ENCODE assay signal across 8 cellular contexts in genomic region chr5:169701910-169702451, GRCh38.
DNase-seq lines count a peak whose midpoint lies in the region; ATAC-seq and TF ChIP-seq lines count a peak whose summit lies in the region.

No MANE protein-coding gene starts in this region.

- POLR2A ChIA-PET in activated CD4-positive, alpha-beta T cell treated with anti-CD3 and anti-CD28 coated beads, Interleukin-2, amount 10 ng/mL, durations not matched to agents 7 days and 5 days (lab: Charles Lee): no interaction called here
- POLR2A ChIA-PET in OCI-LY7 (lab: Charles Lee): interaction anchor here (1.0 kb wide), 1 partner anchor 23 kb away, joined by 3 read pairs; no protein-coding TSS in a partner anchor

- peaks cover 8% of the 10 kb centered on the region for H3K4me1 Mint-ChIP-seq in activated CD4-positive, alpha-beta T cell treated with anti-CD3 and anti-CD28 coated beads, Interleukin-2, amount 10 ng/mL, durations not matched to agents 7 days and 5 days
- H3K4me1 Mint-ChIP-seq in stimulated activated effector memory CD8-positive, alpha-beta T cell treated with anti-CD3 and anti-CD28 coated beads, Interleukin-12 subunit alpha, Interleukin-12 subunit beta, amount 100 ng/mL, for 72 hours: peaks cover 46% of the 10 kb centered on the region
- peaks cover 7% of the 10 kb centered on the region for H3K4me1 Mint-ChIP-seq in T-helper 2 cell treated with Interferon-gamma antibody and Interleukin-4, amounts not matched to agents 5 μg/mL and 100 μg/mL, for 36 hours (ENCODE audit: low read depth)

- CTCF ChIA-PET in activated CD4-positive, alpha-beta T cell treated with anti-CD3 and anti-CD28 coated beads, Interleukin-2, amount 10 ng/mL, durations not matched to agents 7 days and 5 days (lab: Charles Lee): interaction anchor here (1.0 kb wide), 1 partner anchor 14 kb away, joined by 3 read pairs; no protein-coding TSS in a partner anchor
- CTCF ChIA-PET in OCI-LY7 (lab: Charles Lee; ENCODE audit: unreplicated experiment): no interaction called here

- peaks cover 49% of the 10 kb centered on the region for H3K4me1 ChIP-seq in OCI-LY7 (ENCODE audit: insufficient read depth, low read length, poor library complexity, severe bottlenecking)

- no peak overlapping the region for H3K4me3 ChIP-seq in OCI-LY7 (ENCODE audit: low read depth, low read length, poor library complexity, severe bottlenecking)

- H3K4me3 Mint-ChIP-seq in activated CD4-positive, alpha-beta T cell treated with anti-CD3 and anti-CD28 coated beads, Interleukin-2, amount 10 ng/mL, durations not matched to agents 7 days and 5 days: no peak overlapping the region
- no peak overlapping the region for H3K4me3 Mint-ChIP-seq in stimulated activated effector memory CD8-positive, alpha-beta T cell treated with anti-CD3 and anti-CD28 coated beads, Interleukin-12 subunit alpha, Interleukin-12 subunit beta, amount 100 ng/mL, for 72 hours
- H3K4me3 Mint-ChIP-seq in T-helper 2 cell treated with Interferon-gamma antibody and Interleukin-4, amounts not matched to agents 5 μg/mL and 100 μg/mL, for 36 hours: no peak overlapping the region

- no peak for ATAC-seq in stimulated activated effector memory CD8-positive, alpha-beta T cell treated with anti-CD3 and anti-CD28 coated beads, Interleukin-12 subunit alpha, Interleukin-12 subunit beta, amount 100 ng/mL, for 72 hours
- ATAC-seq in GM19351 (IDR thresholded peaks at IDR 0.05; ENCODE audit: unreplicated experiment): no peak

- H3K4me2 ChIP-seq in OCI-LY7 (ENCODE audit: low read length): no peak overlapping the region

- peak overlapping the region; percentile 48 for H3K27ac Mint-ChIP-seq in activated CD4-positive, alpha-beta T cell treated with anti-CD3 and anti-CD28 coated beads, Interleukin-2, amount 10 ng/mL, durations not matched to agents 7 days and 5 days
- peak overlapping the region; percentile 83 for H3K27ac Mint-ChIP-seq in stimulated activated effector memory CD8-positive, alpha-beta T cell treated with anti-CD3 and anti-CD28 coated beads, Interleukin-12 subunit alpha, Interleukin-12 subunit beta, amount 100 ng/mL, for 72 hours
- H3K27ac Mint-ChIP-seq in T-helper 2 cell treated with Interferon-gamma antibody and Interleukin-4, amounts not matched to agents 5 μg/mL and 100 μg/mL, for 36 hours: no peak overlapping the region

- peak; percentile 62 for TF ChIP-seq CTCF in OCI-LY7 (conservative IDR thresholded peaks at IDR 0.05; ENCODE audit: low read length)

- peak overlapping the region; percentile 86 for H3K27ac ChIP-seq in OCI-LY7 (ENCODE audit: low read depth, low read length, poor library complexity, severe bottlenecking)

- no peaks in the 10 kb centered on the region for H3K27me3 Mint-ChIP-seq in activated CD4-positive, alpha-beta T cell treated with anti-CD3 and anti-CD28 coated beads, Interleukin-2, amount 10 ng/mL, durations not matched to agents 7 days and 5 days
- H3K27me3 Mint-ChIP-seq in T-helper 2 cell treated with Interferon-gamma antibody and Interleukin-4, amounts not matched to agents 5 μg/mL and 100 μg/mL, for 36 hours (ENCODE audit: low read depth): no peaks in the 10 kb centered on the region

- no peak overlapping the region for H2AFZ ChIP-seq in OCI-LY7 (ENCODE audit: low read length)

- peaks cover 3% of the 10 kb centered on the region; the same call in 1 of the 2 replicates for H3K79me2 ChIP-seq in OCI-LY7 (ENCODE audit: insufficient read depth, low read depth, low read length)

- DNase-seq in activated CD4-positive, alpha-beta T cell treated with anti-CD3 and anti-CD28 coated beads, Interleukin-2, amount 10 ng/mL, durations not matched to agents 7 days and 5 days: no peak
- DNase-seq in activated CD4-positive, alpha-beta T cell treated with anti-CD3 and anti-CD28 coated beads for 4 hours: no peak
- DNase-seq in OCI-LY7 (ENCODE audit: low spot score) (peak; percentile 19), fibroblast of peridontal ligament (ENCODE audit: extremely low read depth) (peak; percentile 80), NCI-H128 (lab: John Stamatoyannopoulos, UW; ENCODE audit: unreplicated experiment) (no peak)
- DNase-seq in stimulated activated effector memory CD8-positive, alpha-beta T cell treated with anti-CD3 and anti-CD28 coated beads, Interleukin-12 subunit alpha, Interleukin-12 subunit beta, amount 100 ng/mL, for 72 hours (ENCODE audit: low spot score in 2 of 2): no peak
- no peak for DNase-seq in T-helper 2 cell treated with Interferon-gamma antibody and Interleukin-4, amounts not matched to agents 5 μg/mL and 100 μg/mL, for 36 hours (ENCODE audit: low spot score)

- H3K36me3 ChIP-seq in OCI-LY7 (ENCODE audit: insufficient read depth, low read length): peaks cover 96% of the 10 kb centered on the region

- H3K36me3 Mint-ChIP-seq in activated CD4-positive, alpha-beta T cell treated with anti-CD3 and anti-CD28 coated beads, Interleukin-2, amount 10 ng/mL, durations not matched to agents 7 days and 5 days (ENCODE audit: low read depth): peaks cover 85% of the 10 kb centered on the region
- peaks cover 100% of the 10 kb centered on the region for H3K36me3 Mint-ChIP-seq in stimulated activated effector memory CD8-positive, alpha-beta T cell treated with anti-CD3 and anti-CD28 coated beads, Interleukin-12 subunit alpha, Interleukin-12 subunit beta, amount 100 ng/mL, for 72 hours
- peaks cover 73% of the 10 kb centered on the region for H3K36me3 Mint-ChIP-seq in T-helper 2 cell treated with Interferon-gamma antibody and Interleukin-4, amounts not matched to agents 5 μg/mL and 100 μg/mL, for 36 hours (ENCODE audit: low read depth)

- no TSS peak for BruUV-seq in OCI-LY7 (replicated peaks; lab: Mats Ljungman, UMichigan)

- H3K9me2 ChIP-seq in OCI-LY7 (ENCODE audit: insufficient read depth, low read length): no peaks in the 10 kb centered on the region

- no peaks in the 10 kb centered on the region for H3K9me3 Mint-ChIP-seq in activated CD4-positive, alpha-beta T cell treated with anti-CD3 and anti-CD28 coated beads, Interleukin-2, amount 10 ng/mL, durations not matched to agents 7 days and 5 days
- no peaks in the 10 kb centered on the region for H3K9me3 Mint-ChIP-seq in stimulated activated effector memory CD8-positive, alpha-beta T cell treated with anti-CD3 and anti-CD28 coated beads, Interleukin-12 subunit alpha, Interleukin-12 subunit beta, amount 100 ng/mL, for 72 hours
- no peaks in the 10 kb centered on the region for H3K9me3 Mint-ChIP-seq in T-helper 2 cell treated with Interferon-gamma antibody and Interleukin-4, amounts not matched to agents 5 μg/mL and 100 μg/mL, for 36 hours

- intact Hi-C loops in OCI-LY7 (cut with micrococcal nuclease; ENCODE audit: unreplicated experiment): no loop called here

- H4K20me1 ChIP-seq in OCI-LY7 (ENCODE audit: insufficient read depth, low read length): no peaks in the 10 kb centered on the region

- H3K9me3 ChIP-seq in OCI-LY7 (ENCODE audit: low read length): no peaks in the 10 kb centered on the region

Comparison
In these comparisons a context has a peak if more than half of its experiments do, and no peak if none do; other contexts are left out.
1. DNase-seq: peak in OCI-LY7 (single experiment) and fibroblast of peridontal ligament (single experiment); none in activated CD4-positive, alpha-beta T cell treated with anti-CD3 and anti-CD28 coated beads, Interleukin-2, amount 10 ng/mL, durations not matched to agents 7 days and 5 days (single experiment), activated CD4-positive, alpha-beta T cell treated with anti-CD3 and anti-CD28 coated beads for 4 hours (0 of 2), stimulated activated effector memory CD8-positive, alpha-beta T cell treated with anti-CD3 and anti-CD28 coated beads, Interleukin-12 subunit alpha, Interleukin-12 subunit beta, amount 100 ng/mL, for 72 hours (0 of 2), NCI-H128 (single experiment) and T-helper 2 cell treated with Interferon-gamma antibody and Interleukin-4, amounts not matched to agents 5 μg/mL and 100 μg/mL, for 36 hours (single experiment).